ENCODE assay signal across 13 cellular contexts in genomic region chr19:41911889-41912731, GRCh38. TPM values are rescaled to one million over a fixed set of nuclear protein-coding genes. Genes with fewer than 3 reads are reported as not detected.
DNase-seq lines count a peak whose midpoint lies in the region; ATAC-seq, FAIRE-seq and TF ChIP-seq lines count a peak whose summit lies in the region.
"Had no signal": no experiment of that assay in that cellular context is flagged by ENCODE, and none has a peak within 500 bp of the region (broad histone marks: within the 10 kb centered on the region; RNA-seq: fewer than 3 reads in every experiment).

No MANE protein-coding gene starts in this region.

- peaks cover 3 to 18% (median 10%) of the 10 kb centered on the region in 11 experiments; a peak in 21 of 22 replicates for H3K36me3 ChIP-seq in BLaER1 treated with 17β-estradiol and CSF1 and Interleukin-3, amounts not matched to agents 10 nM and 100 nM
- H3K36me3 ChIP-seq in DOHH2 (ENCODE audit: control insufficient read depth, low read length) = peaks cover under 1% of the 10 kb centered on the region
- no peaks in the 10 kb centered on the region for H3K36me3 ChIP-seq in kidney (ENCODE audit: control insufficient read depth in 1 of 2, insufficient read depth in 2 of 2, low read length in 2 of 2)

- peaks cover 6% of the 10 kb centered on the region for H3K36me3 Mint-ChIP-seq in activated B cell treated with CpG ODN at 0.5 μM for 24 hours (ENCODE audit: low read depth)

- peaks cover 42% of the 10 kb centered on the region for H3K4me1 Mint-ChIP-seq in activated B cell treated with CpG ODN at 0.5 μM for 24 hours

- H3K79me2 ChIP-seq in DOHH2 (ENCODE audit: control insufficient read depth, low read length) = peaks cover 5% of the 10 kb centered on the region; the same call in 1 of the 2 replicates

- H3K4me1 ChIP-seq in BLaER1 treated with 17β-estradiol and CSF1 and Interleukin-3, amounts not matched to agents 10 nM and 100 nM = peaks cover 6 to 24% (median 22%) of the 10 kb centered on the region in 10 experiments
- H3K4me1 ChIP-seq in DOHH2 (ENCODE audit: control insufficient read depth, low read length) = peaks cover 19% of the 10 kb centered on the region
- no peaks in the 10 kb centered on the region for H3K4me1 ChIP-seq in kidney (ENCODE audit: control insufficient read depth in 1 of 2, insufficient read depth in 1 of 2, low read depth in 1 of 2, low read length in 2 of 2)

- H3K27me3 Mint-ChIP-seq in activated B cell treated with CpG ODN at 0.5 μM for 24 hours = peaks cover 18% of the 10 kb centered on the region

- CTCF ChIA-PET in activated B cell treated with CpG ODN at 0.5 μM for 24 hours (lab: Charles Lee) = interaction anchor here (1.3 kb wide), 1 partner anchor 39 kb away, joined by 4 read pairs; no protein-coding TSS in a partner anchor

- H3F3A ChIP-seq in DOHH2 (ENCODE audit: control insufficient read depth, insufficient read depth) = peaks cover 8% of the 10 kb centered on the region

- intact Hi-C loops in activated B cell treated with CpG ODN at 0.5 μM for 24 hours (cut with micrococcal nuclease) = loop anchor here (1.0 kb wide), 1 partner anchor 9 kb away; no protein-coding TSS in a partner anchor
- intact Hi-C loops in kidney (cut with DNase I) = no loop called here

- no peak for FAIRE-seq in kidney (lab: Jason Lieb, UNC)

- H3K27ac ChIP-seq in BLaER1 treated with 17β-estradiol and CSF1 and Interleukin-3, amounts not matched to agents 10 nM and 100 nM = no peak overlapping the region
- H3K27ac ChIP-seq in DOHH2 (ENCODE audit: low read depth, low read length) = no peak overlapping the region
- H3K27ac ChIP-seq in kidney (ENCODE audit: low read depth in 2 of 2, low read length in 2 of 2) = no peak overlapping the region
- H3K27ac ChIP-seq: suprapubic skin had no signal

- no peak overlapping the region for H3K4me3 ChIP-seq in BLaER1 treated with 17β-estradiol and CSF1 and Interleukin-3, amounts not matched to agents 10 nM and 100 nM
- H3K4me3 ChIP-seq in DOHH2 (ENCODE audit: low read length) (no peak overlapping the region), kidney (ENCODE audit: low read length in 2 of 2) (no peak overlapping the region)
- H3K4me3 ChIP-seq: suprapubic skin had no signal

- peak overlapping the region in 2 of 11 experiments; percentile 5 to 24; a peak in 1 of 22 replicates for H3K9ac ChIP-seq in BLaER1 treated with 17β-estradiol and CSF1 and Interleukin-3, amounts not matched to agents 10 nM and 100 nM
- no peak overlapping the region for H3K9ac ChIP-seq in kidney (ENCODE audit: low read length in 2 of 2)

- no peak overlapping the region for H3K27ac Mint-ChIP-seq in activated B cell treated with CpG ODN at 0.5 μM for 24 hours

- DNase-seq in activated B cell treated with CpG ODN at 0.5 μM for 24 hours (no peak), kidney (peak; percentile 65), NCI-H187 treated with DMSO at 0.1 percent for 48 hours (lab: John Stamatoyannopoulos, UW) (no peak)
- no peak for DNase-seq in stimulated activated CD4-positive, alpha-beta T cell treated with anti-CD3 and anti-CD28 coated beads, Interleukin-4, amount 100 ng/mL, for 4 hours
- DNase-seq: foreskin fibroblast, NCI-H1105, NCI-H510A treated with DMSO at 0.1 percent for 48 hours had no signal

- TF ChIP-seq CTCF in DOHH2 (IDR thresholded peaks at IDR 0.05; ENCODE audit: low read depth, low read length, poor library complexity, severe bottlenecking) = no peak
- TF ChIP-seq CTCF in activated B cell treated with CpG ODN at 0.5 μM for 24 hours (IDR thresholded peaks at IDR 0.05) = no peak
- TF ChIP-seq CTCF in kidney (IDR thresholded peaks at IDR 0.05; ENCODE audit: borderline replicate concordance, extremely low read depth, insufficient read depth) = no peak

- no peaks in the 10 kb centered on the region for H3K9me3 ChIP-seq in BLaER1 treated with 17β-estradiol and CSF1 and Interleukin-3, amounts not matched to agents 10 nM and 100 nM (replicated peaks in 1 of 11)
- H3K9me3 ChIP-seq in DOHH2 (ENCODE audit: control insufficient read depth, insufficient read depth, low read length) = no peaks in the 10 kb centered on the region
- no peaks in the 10 kb centered on the region for H3K9me3 ChIP-seq in kidney (ENCODE audit: control insufficient read depth in 1 of 2, low read length in 2 of 2)
- H3K9me3 ChIP-seq: suprapubic skin had no signal

- H4K20me1 ChIP-seq in BLaER1 treated with 17β-estradiol and CSF1 and Interleukin-3, amounts not matched to agents 10 nM and 100 nM = peaks cover 43 to 77% (median 60%) of the 10 kb centered on the region in 11 experiments; a peak in 21 of 22 replicates
- peaks cover 3% of the 10 kb centered on the region; the same call in 1 of the 2 replicates for H4K20me1 ChIP-seq in DOHH2 (ENCODE audit: control insufficient read depth, insufficient read depth, low read depth, low read length)

- POLR2A ChIA-PET in activated B cell treated with CpG ODN at 0.5 μM for 24 hours (lab: Charles Lee) = interaction anchor here (1.1 to 2.3 kb wide), 9 partner anchors 9 to 47 kb away, joined by 3 to 9 read pairs (median 6); partner anchors contain the start of genes CD79A and RABAC1

- H3K4me2 ChIP-seq in BLaER1 treated with 17β-estradiol and CSF1 and Interleukin-3, amounts not matched to agents 10 nM and 100 nM = peak overlapping the region in 8 of 11 experiments; percentile 4 to 64 (median 56); a peak in 15 of 22 replicates
- H3K4me2 ChIP-seq in DOHH2 (ENCODE audit: low read length) = peak overlapping the region; percentile 17; the same call in 1 of the 2 replicates

- peak overlapping the region; percentile 33 for H3K4me3 Mint-ChIP-seq in activated B cell treated with CpG ODN at 0.5 μM for 24 hours

- no peaks in the 10 kb centered on the region for H3K9me2 ChIP-seq in DOHH2 (replicated peaks; ENCODE audit: control insufficient read depth, low read length)

- ATAC-seq in activated B cell treated with CpG ODN at 0.5 μM for 24 hours (ENCODE audit: low read depth) = peak; percentile 35
- no peak for ATAC-seq in HG02588 (IDR thresholded peaks at IDR 0.05; ENCODE audit: unreplicated experiment)

- H3K27me3 ChIP-seq in BLaER1 treated with 17β-estradiol and CSF1 and Interleukin-3, amounts not matched to agents 10 nM and 100 nM = peaks cover 67 to 77% (median 72%) of the 10 kb centered on the region in 11 experiments
- peaks cover 24% of the 10 kb centered on the region for H3K27me3 ChIP-seq in DOHH2 (ENCODE audit: control insufficient read depth, low read length)

- no peaks in the 10 kb centered on the region for H3K9me3 Mint-ChIP-seq in activated B cell treated with CpG ODN at 0.5 μM for 24 hours

RNA-seq across cellular contexts. Expression of gene ERFL, which starts 16.1 kb away (rescaled TPM):
- total RNA-seq in activated B cell treated with CpG ODN at 0.5 μM for 24 hours = 0.64 and 1.1 TPM in 2 replicates
- total RNA-seq in kidney = 0.69 TPM
- not detected for polyA plus RNA-seq in kidney (ENCODE audit: insufficient read depth, low read depth, low replicate concordance)
- total RNA-seq: kidney epithelial cell, RPMI7951 had no signal

RNA-seq across cellular contexts. Expression of gene ARHGEF1, which starts 29.1 kb away (rescaled TPM):
- total RNA-seq in activated B cell treated with CpG ODN at 0.5 μM for 24 hours (351 and 418 TPM in 2 replicates), kidney (139 TPM)
- 39.0 TPM for polyA plus RNA-seq in kidney (ENCODE audit: insufficient read depth, low read depth, low replicate concordance)

RNA-seq across cellular contexts. Expression of gene CD79A, which starts 35.0 kb away (rescaled TPM):
- total RNA-seq in activated B cell treated with CpG ODN at 0.5 μM for 24 hours = 889 and 943 TPM in 2 replicates
- 11.0 TPM for total RNA-seq in kidney
- 0.32 TPM for polyA plus RNA-seq in kidney (ENCODE audit: insufficient read depth, low read depth, low replicate concordance)
- total RNA-seq: kidney epithelial cell, RPMI7951 had no signal

RNA-seq across cellular contexts. Expression of gene RABAC1, which starts 47.0 kb away (rescaled TPM):
- 96.7 and 102 TPM in 2 replicates for total RNA-seq in activated B cell treated with CpG ODN at 0.5 μM for 24 hours
- 146 TPM for total RNA-seq in kidney
- 333 TPM for polyA plus RNA-seq in kidney (ENCODE audit: insufficient read depth, low read depth, low replicate concordance)

RNA-seq across cellular contexts. Expression of gene RPS19, which starts 52.1 kb away (rescaled TPM):
- 4,196 and 4,853 TPM in 2 replicates for total RNA-seq in activated B cell treated with CpG ODN at 0.5 μM for 24 hours
- 1,433 TPM for total RNA-seq in kidney
- 2,116 TPM for polyA plus RNA-seq in kidney (ENCODE audit: insufficient read depth, low read depth, low replicate concordance)

Comparison
In these comparisons a context has a peak if more than half of its experiments do, and no peak if none do; other contexts are left out.
1. RNA of gene CD79A, which starts 35.0 kb away (total RNA-seq): 889 to 943 TPM in activated B cell treated with CpG ODN at 0.5 μM for 24 hours; 11.0 TPM in kidney (single experiment); every median in the first group is over 10 times any median in the second.